ENCODE assay signal across 17 cellular contexts in genomic region chr2:69118609-69119008, GRCh38.
A peak's percentile ranks its signal among the peaks of the same experiment; 100 is the strongest.
DNase-seq lines count a peak whose midpoint lies in the region; ATAC-seq and TF ChIP-seq lines count a peak whose summit lies in the region.
"Had no signal": no experiment of that assay in that cellular context is flagged by ENCODE, and none has a peak within 500 bp of the region (broad histone marks: within the 10 kb centered on the region; RNA-seq: fewer than 3 reads in every experiment).

No MANE protein-coding gene starts in this region.

- intact Hi-C loops in Panc1 (cut with micrococcal nuclease; ENCODE audit: unreplicated experiment) = no loop called here

- BruUV-seq in Panc1 (replicated peaks; lab: Mats Ljungman, UMichigan) = no TSS peak

- H3K27me3 ChIP-seq in AG04450 (ENCODE audit: control insufficient read depth, insufficient read depth, low read length) (no peaks in the 10 kb centered on the region), Panc1 (ENCODE audit: control insufficient read depth, insufficient read depth, low read length) (no peaks in the 10 kb centered on the region), esophagus (ENCODE audit: control insufficient read depth in 1 of 2, insufficient read depth in 2 of 2, low read length in 2 of 2) (no peaks in the 10 kb centered on the region)
- H3K27me3 ChIP-seq: body of pancreas, MG63 had no signal

- ATAC-seq in Panc1 = no peak
- no peak for ATAC-seq in stimulated activated naive CD8-positive, alpha-beta T cell treated with anti-CD3 and anti-CD28 coated beads, Interleukin-15, Interleukin-2, amounts not matched to agents 100 U/mL and 50 U/mL, for 24 hours
- no peak for ATAC-seq in omental fat pad (ENCODE audit: low FRiP score)
- ATAC-seq: body of pancreas had no signal

- 69 to 82% methylated on average over 13 of the region's 13 CpGs for WGBS in esophagus, 2 donors

- CTCF ChIA-PET in AG04450 (lab: Charles Lee) (no interaction called here), Panc1 (lab: Charles Lee) (no interaction called here)

- H3K27ac Mint-ChIP-seq in nephron progenitor cell = peak overlapping the region; percentile 84
- H3K27ac Mint-ChIP-seq: activated CD4-positive, alpha-beta memory T cell treated with anti-CD3 and anti-CD28 coated beads, Interleukin-2, amount 10 ng/mL, durations not matched to agents 7 days and 5 days; progenitor cell of endocrine pancreas had no signal

- H3K27ac ChIP-seq in AG04450 (ENCODE audit: low read depth, low read length) (peak overlapping the region; percentile 87), Panc1 (ENCODE audit: low read length) (peak overlapping the region; percentile 70), esophagus (ENCODE audit: low read depth in 2 of 2, low read length in 1 of 2) (peak overlapping the region; percentile 27 to 30)
- H3K27ac ChIP-seq: body of pancreas had no signal

- H3K36me3 ChIP-seq in Panc1 (ENCODE audit: control insufficient read depth, insufficient read depth, low read length) (no peaks in the 10 kb centered on the region), esophagus (ENCODE audit: control insufficient read depth in 2 of 2, insufficient read depth in 2 of 2, low read length in 1 of 2) (no peaks in the 10 kb centered on the region)

- in situ Hi-C loops in Panc1 (cut with HindIII; ENCODE audit: low pct_unique_long_range_greater_than_20kb, low sequenced_read_pairs) = no loop called here

- H3K27me3 Mint-ChIP-seq in nephron progenitor cell (ENCODE audit: low read depth, poor library complexity) = no peaks in the 10 kb centered on the region
- H3K27me3 Mint-ChIP-seq: progenitor cell of endocrine pancreas, type B pancreatic cell had no signal

- H3K4me1 ChIP-seq in Panc1 (ENCODE audit: control insufficient read depth, insufficient read depth, low read length) (peaks cover 6% of the 10 kb centered on the region; the same call in 1 of the 2 replicates), esophagus (ENCODE audit: control insufficient read depth in 2 of 2, insufficient read depth in 2 of 2, low read length in 1 of 2) (peaks cover 3% of the 10 kb centered on the region in 2 donors)
- H3K4me1 ChIP-seq: body of pancreas had no signal

- H3K4me1 Mint-ChIP-seq in nephron progenitor cell = no peaks in the 10 kb centered on the region

- peaks cover 51% of the 10 kb centered on the region for H3K36me3 Mint-ChIP-seq in nephron progenitor cell (ENCODE audit: low read depth)

- no peak for TF ChIP-seq CTCF in AG04450 (IDR thresholded peaks at IDR 0.05; ENCODE audit: low read depth, low read length)
- no peak for TF ChIP-seq CTCF in Panc1 (IDR thresholded peaks at IDR 0.05)
- TF ChIP-seq CTCF in nephron progenitor cell (IDR thresholded peaks at IDR 0.05) = no peak
- TF ChIP-seq CTCF in omental fat pad (IDR thresholded peaks at IDR 0.05) = no peak

- H3K4me3 Mint-ChIP-seq in nephron progenitor cell = no peak overlapping the region
- H3K4me3 Mint-ChIP-seq: activated CD4-positive, alpha-beta memory T cell treated with anti-CD3 and anti-CD28 coated beads, Interleukin-2, amount 10 ng/mL, durations not matched to agents 7 days and 5 days had no signal

- H3K4me3 ChIP-seq in AG04450 (ENCODE audit: low read depth, low read length) (no peak overlapping the region), Panc1 (ENCODE audit: low read depth in 2 of 2, low read length in 2 of 2) (no peak overlapping the region), esophagus (ENCODE audit: low read depth in 1 of 2, low read length in 2 of 2) (no peak overlapping the region)
- H3K4me3 ChIP-seq: A549, body of pancreas, MG63 had no signal

- no peak for DNase-seq in AG04450 (ENCODE audit: low read depth, low spot score)
- DNase-seq in Panc1 (ENCODE audit: low read depth, low spot score) = no peak
- no peak for DNase-seq in nephron progenitor cell
- DNase-seq in stimulated activated naive CD8-positive, alpha-beta T cell treated with anti-CD3 and anti-CD28 coated beads, Interleukin-15, Interleukin-2, amounts not matched to agents 100 U/mL and 50 U/mL, for 24 hours = no peak
- no peak for DNase-seq in stimulated activated CD4-positive, alpha-beta T cell treated with anti-CD3 and anti-CD28 coated beads, Interleukin-2, amount 100 ng/mL, for 24 hours
- DNase-seq in omental fat pad (ENCODE audit: low spot score) = no peak
- DNase-seq in activated gamma-delta T cell treated with Interleukin-2 at 50 U/mL for 16 hours = no peak
- DNase-seq: activated CD4-positive, alpha-beta memory T cell treated with anti-CD3 and anti-CD28 coated beads, Interleukin-2, amount 10 ng/mL, durations not matched to agents 7 days and 5 days; body of pancreas; COR-L47; effector CD4-positive, alpha-beta T cell; MG63; stimulated activated CD4-positive, alpha-beta T cell treated with anti-CD3 and anti-CD28 coated beads, Interleukin-1b, Interleukin-23, amount 100 ng/mL, for 48 hours had no signal

- POLR2A ChIA-PET in AG04450 (lab: Yijun Ruan, JAX) (interaction anchor here (0.6 to 0.8 kb wide), 2 partner anchors 11 to 388 kb away, joined by 3 read pairs; no protein-coding TSS in a partner anchor), Panc1 (lab: Charles Lee) (interaction anchor here (0.5 to 0.7 kb wide), 2 partner anchors 228 to 365 kb away, joined by 4 to 5 read pairs; no protein-coding TSS in a partner anchor)

- no peaks in the 10 kb centered on the region for H3K9me3 Mint-ChIP-seq in nephron progenitor cell
- H3K9me3 Mint-ChIP-seq: activated CD4-positive, alpha-beta memory T cell treated with anti-CD3 and anti-CD28 coated beads, Interleukin-2, amount 10 ng/mL, durations not matched to agents 7 days and 5 days; type B pancreatic cell had no signal

- no peaks in the 10 kb centered on the region; the same call in 1 of the 2 replicates for H3K9me3 ChIP-seq in AG04450 (ENCODE audit: control insufficient read depth, insufficient read depth, low read length)
- H3K9me3 ChIP-seq in Panc1 (ENCODE audit: control insufficient read depth, insufficient read depth, low read depth, low read length) = no peaks in the 10 kb centered on the region
- no peaks in the 10 kb centered on the region for H3K9me3 ChIP-seq in esophagus (ENCODE audit: control insufficient read depth in 2 of 2, insufficient read depth in 1 of 2, low read depth in 1 of 2, low read length in 1 of 2)
- H3K9me3 ChIP-seq: A549, body of pancreas, MG63 had no signal

Comparison
In these comparisons a context has a peak if more than half of its experiments do, and no peak if none do; other contexts are left out.
1. H3K27ac ChIP-seq: peak in every context shown above with its lines; median percentile 87 in AG04450; 70 in Panc1; 28 in esophagus.